ENCODE assay signal across 1 cellular context in the genomic region with DNA sequence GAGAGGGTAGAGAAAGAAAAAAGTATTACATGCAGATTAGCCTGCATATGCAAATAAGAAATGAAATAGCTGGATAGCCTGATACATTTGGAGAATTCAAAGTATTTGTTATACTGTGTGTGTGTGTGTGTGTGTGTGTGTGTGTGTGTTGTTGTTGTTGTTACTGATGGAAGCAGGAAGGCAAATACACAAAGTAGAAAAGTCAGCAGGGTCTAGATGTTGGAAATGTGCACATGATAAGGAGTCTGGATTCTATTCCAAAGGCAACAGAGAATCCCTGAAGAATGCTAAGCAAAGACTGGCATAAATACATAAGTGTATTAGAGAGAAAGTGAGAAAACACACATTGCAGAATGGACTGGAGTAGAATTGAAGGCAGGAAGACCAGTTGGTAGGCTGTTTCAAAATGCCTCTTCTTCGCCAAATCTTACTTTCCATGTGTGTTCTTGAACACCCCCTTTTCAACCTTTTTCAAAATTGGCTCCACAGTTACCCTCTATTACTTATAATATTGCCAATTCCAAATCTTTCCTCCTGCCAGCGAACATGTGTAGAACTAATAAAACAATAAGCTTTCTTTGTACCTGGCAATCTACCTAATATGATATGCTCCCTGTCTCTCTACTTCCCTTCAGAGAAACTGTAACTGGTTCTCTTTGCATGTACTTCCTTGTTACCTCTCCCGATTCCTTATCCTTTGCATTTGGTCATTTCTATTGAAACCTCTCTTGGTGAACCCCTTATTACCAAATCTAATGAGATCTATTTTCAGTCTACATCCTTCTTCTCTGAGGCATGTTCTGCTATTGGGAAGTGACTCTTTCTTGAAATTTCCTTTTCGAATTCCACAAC.
A peak's percentile ranks its signal among the peaks of the same experiment; 100 is the strongest.
TF ChIP-seq lines count a peak whose summit lies in the region.

No MANE protein-coding gene starts in this region.

TF ChIP-seq in K562, 482 proteins besides CTCF, POLR2A, EP300 and RAD21 (continued from another document and continues in another):
- TF ChIP-seq, protein P1, sequence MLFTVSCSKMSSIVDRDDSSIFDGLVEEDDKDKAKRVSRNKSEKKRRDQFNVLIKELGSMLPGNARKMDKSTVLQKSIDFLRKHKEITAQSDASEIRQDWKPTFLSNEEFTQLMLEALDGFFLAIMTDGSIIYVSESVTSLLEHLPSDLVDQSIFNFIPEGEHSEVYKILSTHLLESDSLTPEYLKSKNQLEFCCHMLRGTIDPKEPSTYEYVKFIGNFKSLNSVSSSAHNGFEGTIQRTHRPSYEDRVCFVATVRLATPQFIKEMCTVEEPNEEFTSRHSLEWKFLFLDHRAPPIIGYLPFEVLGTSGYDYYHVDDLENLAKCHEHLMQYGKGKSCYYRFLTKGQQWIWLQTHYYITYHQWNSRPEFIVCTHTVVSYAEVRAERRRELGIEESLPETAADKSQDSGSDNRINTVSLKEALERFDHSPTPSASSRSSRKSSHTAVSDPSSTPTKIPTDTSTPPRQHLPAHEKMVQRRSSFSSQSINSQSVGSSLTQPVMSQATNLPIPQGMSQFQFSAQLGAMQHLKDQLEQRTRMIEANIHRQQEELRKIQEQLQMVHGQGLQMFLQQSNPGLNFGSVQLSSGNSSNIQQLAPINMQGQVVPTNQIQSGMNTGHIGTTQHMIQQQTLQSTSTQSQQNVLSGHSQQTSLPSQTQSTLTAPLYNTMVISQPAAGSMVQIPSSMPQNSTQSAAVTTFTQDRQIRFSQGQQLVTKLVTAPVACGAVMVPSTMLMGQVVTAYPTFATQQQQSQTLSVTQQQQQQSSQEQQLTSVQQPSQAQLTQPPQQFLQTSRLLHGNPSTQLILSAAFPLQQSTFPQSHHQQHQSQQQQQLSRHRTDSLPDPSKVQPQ (CRISPR knock-in tag; IDR thresholded peaks at IDR 0.05; ENCODE audit: borderline replicate concordance) = no peak
- TF ChIP-seq GATAD2B (IDR thresholded peaks at IDR 0.05; ENCODE audit: borderline replicate concordance) (no peak; the same call in 1 of the 2 replicates), ZNF592 (IDR thresholded peaks at IDR 0.05) (peak; percentile 45; the same call in 1 of the 2 replicates), NCOA2 (IDR thresholded peaks at IDR 0.05; ENCODE audit: partially characterized antibody in 2 of 2) (no peak), ZNF174 (CRISPR knock-in tag; IDR thresholded peaks at IDR 0.05) (0 out of 2 replicates have a peak, but pooled peaks have one; percentile 63), ZBTB40 (IDR thresholded peaks at IDR 0.05) (peak; percentile 51; the same call in 1 of the 2 replicates), ZBTB40 (CRISPR knock-in tag; IDR thresholded peaks at IDR 0.05) (no peak), ZNF668 (CRISPR knock-in tag; IDR thresholded peaks at IDR 0.05) (no peak), MAFK (IDR thresholded peaks at IDR 0.05; ENCODE audit: low read length) (no peak), FOXM1 (IDR thresholded peaks at IDR 0.05; ENCODE audit: low read depth) (no peak), FOXM1 (CRISPR knock-in tag; IDR thresholded peaks at IDR 0.05; ENCODE audit: low read depth) (no peak), MXI1 (IDR thresholded peaks at IDR 0.05; ENCODE audit: low read depth, low read length) (no peak), JUNB (CRISPR knock-in tag; conservative IDR thresholded peaks at IDR 0.05) (no peak), TRIM28 (IDR thresholded peaks at IDR 0.05) (no peak)
- TF ChIP-seq, protein P2, sequence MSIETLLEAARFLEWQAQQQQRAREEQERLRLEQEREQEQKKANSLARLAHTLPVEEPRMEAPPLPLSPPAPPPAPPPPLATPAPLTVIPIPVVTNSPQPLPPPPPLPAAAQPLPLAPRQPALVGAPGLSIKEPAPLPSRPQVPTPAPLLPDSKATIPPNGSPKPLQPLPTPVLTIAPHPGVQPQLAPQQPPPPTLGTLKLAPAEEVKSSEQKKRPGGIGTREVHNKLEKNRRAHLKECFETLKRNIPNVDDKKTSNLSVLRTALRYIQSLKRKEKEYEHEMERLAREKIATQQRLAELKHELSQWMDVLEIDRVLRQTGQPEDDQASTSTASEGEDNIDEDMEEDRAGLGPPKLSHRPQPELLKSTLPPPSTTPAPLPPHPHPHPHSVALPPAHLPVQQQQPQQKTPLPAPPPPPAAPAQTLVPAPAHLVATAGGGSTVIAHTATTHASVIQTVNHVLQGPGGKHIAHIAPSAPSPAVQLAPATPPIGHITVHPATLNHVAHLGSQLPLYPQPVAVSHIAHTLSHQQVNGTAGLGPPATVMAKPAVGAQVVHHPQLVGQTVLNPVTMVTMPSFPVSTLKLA (conservative IDR thresholded peaks at IDR 0.05) = peak; percentile 44 to 46; a peak in 2 of 4 replicates
